11 cellular contexts compared by ENCODE assay signal in genomic region chr17:38455288-38455915, GRCh38. TPM values are rescaled to one million over a fixed set of nuclear protein-coding genes. Genes with fewer than 3 reads are reported as not detected.
DNase-seq lines count a peak whose midpoint lies in the region; ATAC-seq and TF ChIP-seq lines count a peak whose summit lies in the region.
"Had no signal": no experiment of that assay in that cellular context is flagged by ENCODE, and none has a peak within 500 bp of the region (broad histone marks: within the 10 kb centered on the region; RNA-seq: fewer than 3 reads in every experiment).

No MANE protein-coding gene starts in this region.

- POLR2A ChIA-PET in AG04450 (lab: Yijun Ruan, JAX): interaction anchor here (1.5 to 3.0 kb wide), 2 partner anchors 9 to 20 kb away, joined by 4 to 23 read pairs; no protein-coding TSS in a partner anchor

- H3K9me3 ChIP-seq in AG04450 (ENCODE audit: control insufficient read depth, insufficient read depth, low read length): no peaks in the 10 kb centered on the region
- H3K9me3 ChIP-seq: right lobe of liver had no signal

- peak overlapping the region; percentile 74 for H3K4me3 ChIP-seq in AG04450 (ENCODE audit: low read depth, low read length)
- H3K4me3 ChIP-seq: right lobe of liver had no signal

- CTCF ChIA-PET in AG04450 (lab: Charles Lee): interaction anchor here (0.8 to 2.0 kb wide), 4 partner anchors 10 to 106 kb away, joined by 3 to 8 read pairs (median 4); no protein-coding TSS in a partner anchor

- intact Hi-C loops in natural killer cell (cut with micrococcal nuclease): no loop called here

- no peaks in the 10 kb centered on the region for H3K27me3 ChIP-seq in AG04450 (ENCODE audit: control insufficient read depth, insufficient read depth, low read length)
- H3K27me3 ChIP-seq: right lobe of liver had no signal

- TF ChIP-seq CTCF in AG04450 (IDR thresholded peaks at IDR 0.05; ENCODE audit: low read depth, low read length): no peak
- TF ChIP-seq CTCF in mesothelial cell of epicardium (IDR thresholded peaks at IDR 0.05; ENCODE audit: unreplicated experiment): no peak
- no peak for TF ChIP-seq CTCF in natural killer cell (IDR thresholded peaks at IDR 0.05)

- H3K9me3 Mint-ChIP-seq in mesothelial cell of epicardium (no peaks in the 10 kb centered on the region), natural killer cell (no peaks in the 10 kb centered on the region)

- DNase-seq in AG04450 (ENCODE audit: low read depth, low spot score) (no peak), NCI-H1105 (lab: John Stamatoyannopoulos, UW) (peak; percentile 26), caudate nucleus (lab: John Stamatoyannopoulos, UW) (no peak), mesothelial cell of epicardium (ENCODE audit: low spot score in 2 of 2, unreplicated experiment in 2 of 2) (no peak), OCI-M1 (lab: John Stamatoyannopoulos, UW) (no peak), natural killer cell (no peak), CD1c-positive myeloid dendritic cell (ENCODE audit: extremely low spot score) (no peak)
- DNase-seq: activated T-cell treated with anti-CD3 and anti-CD28 coated beads, Interleukin-2, amount 50 U/mL, for 48 hours; SIG-M5 had no signal

- peak overlapping the region; percentile 11 for H3K27ac ChIP-seq in AG04450 (ENCODE audit: low read depth, low read length)
- peak overlapping the region; percentile 69 for H3K27ac ChIP-seq in caudate nucleus (ENCODE audit: low read depth, low read length)
- H3K27ac ChIP-seq: right lobe of liver had no signal

- H3K4me1 Mint-ChIP-seq in mesothelial cell of epicardium (peaks cover 59% of the 10 kb centered on the region), natural killer cell (peaks cover 10 to 18% of the 10 kb centered on the region in 2 donors)

- H3K27ac Mint-ChIP-seq in mesothelial cell of epicardium (peak overlapping the region; percentile 81), natural killer cell (no peak overlapping the region)

- H3K36me3 Mint-ChIP-seq in mesothelial cell of epicardium (peaks cover 8% of the 10 kb centered on the region), natural killer cell (no peaks in the 10 kb centered on the region)

- no peak for ATAC-seq in natural killer cell
- ATAC-seq in GM21619 (IDR thresholded peaks at IDR 0.05; ENCODE audit: unreplicated experiment): no peak

- H3K27me3 Mint-ChIP-seq in mesothelial cell of epicardium (ENCODE audit: low read depth) (no peaks in the 10 kb centered on the region), natural killer cell (ENCODE audit: low read depth in 2 of 2) (peaks cover 36 to 42% of the 10 kb centered on the region in 2 donors)

- peak overlapping the region; percentile 75 for H3K4me3 Mint-ChIP-seq in mesothelial cell of epicardium
- no peak overlapping the region for H3K4me3 Mint-ChIP-seq in natural killer cell

RNA-seq across cellular contexts. Expression of gene ARHGAP23, which starts 27.1 kb away (rescaled TPM):
- polyA plus RNA-seq in AG04450 (2011; rRNA removed): 14.1 and 19.3 TPM in 2 replicates
- polyA minus RNA-seq in AG04450 (2011; rRNA and poly(A)+ RNA removed): 32.3 and 33.3 TPM in 2 replicates
- total RNA-seq in mesothelial cell of epicardium (86.7 to 89.1 TPM (median 87.2 TPM) in 3 replicates), natural killer cell (1 to 10 TPM in 2 of 3 donors, under 1 TPM in 1; 0.19 to 1.8 (median 1.7) TPM)

Comparison
In these comparisons a context has a peak if more than half of its experiments do, and no peak if none do; other contexts are left out.
1. RNA of gene ARHGAP23, which starts 27.1 kb away (total RNA-seq): 86.7 to 89.1 TPM in mesothelial cell of epicardium; 0.19 to 1.8 TPM in natural killer cell; every median in the first group is over 10 times any median in the second.